ENCODE assay signal across 19 cellular contexts in the genomic region with DNA sequence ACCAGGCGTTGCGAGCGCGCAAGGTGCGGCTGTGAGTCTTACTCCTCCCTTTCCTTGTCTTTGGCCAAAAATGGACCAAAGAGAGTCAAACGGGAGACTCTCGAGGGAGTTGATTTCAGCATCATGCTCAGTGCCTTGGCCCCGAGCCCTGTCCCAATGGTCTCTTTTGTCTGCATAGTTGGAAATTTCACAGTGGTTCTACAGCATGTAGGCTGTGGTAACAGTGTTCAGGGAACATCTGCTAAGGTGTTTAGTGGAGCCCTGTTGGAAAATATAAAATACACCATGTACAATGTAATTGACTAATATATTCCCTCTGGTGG. TPM values are rescaled to one million over a fixed set of nuclear protein-coding genes. Genes with fewer than 3 reads are reported as not detected.
DNase-seq lines count a peak whose midpoint lies in the region; ATAC-seq, FAIRE-seq and TF ChIP-seq lines count a peak whose summit lies in the region.
"Had no signal": no experiment of that assay in that cellular context is flagged by ENCODE, and none has a peak within 500 bp of the region (broad histone marks: within the 10 kb centered on the region; RNA-seq: fewer than 3 reads in every experiment).

No MANE protein-coding gene starts in this region.

- H3K4me1 ChIP-seq in A549 (no peaks in the 10 kb centered on the region), ES-I3 (ENCODE audit: insufficient read depth, low read length) (peaks cover 5% of the 10 kb centered on the region; the same call in 1 of the 2 replicates), upper lobe of right lung (peaks cover 12% of the 10 kb centered on the region), foreskin keratinocyte (no peaks in the 10 kb centered on the region)

- no peak for DNase-seq in A549 (ENCODE audit: low read depth in 1 of 2, low spot score in 1 of 2)
- DNase-seq in Jurkat, Clone E6-1 (ENCODE audit: low read depth, low spot score), result no peak
- DNase-seq in activated gamma-delta T cell (lab: John Stamatoyannopoulos, UW), result no peak
- DNase-seq in upper lobe of right lung, result no peak
- DNase-seq in effector memory CD8-positive, alpha-beta T cell, result no peak
- DNase-seq in foreskin keratinocyte, result no peak
- DNase-seq: activated CD4-positive, CD25-positive, alpha-beta regulatory T cell treated with anti-CD3 and anti-CD28 coated beads, Interleukin-2, amount 50 U/mL, for 72 hours; AML-193; DMS 273 treated with DMSO at 0.1 percent for 48 hours; effector CD4-positive, alpha-beta T cell; Kasumi-1; NCI-H1694; ovary had no signal

- peaks cover 86 to 100% of the 10 kb centered on the region in 2 donors for H3K27me3 Mint-ChIP-seq in effector memory CD8-positive, alpha-beta T cell

- H3K27ac Mint-ChIP-seq in effector memory CD8-positive, alpha-beta T cell, result no peak overlapping the region
- H3K27ac Mint-ChIP-seq: activated naive CD8-positive, alpha-beta T cell treated with anti-CD3 and anti-CD28 coated beads for 36 hours had no signal

- H3K9me3 ChIP-seq in A549, result no peaks in the 10 kb centered on the region
- H3K9me3 ChIP-seq in ES-I3 (ENCODE audit: control insufficient read depth, insufficient read depth, low read length), result no peaks in the 10 kb centered on the region; the same call in 1 of the 2 replicates
- no peaks in the 10 kb centered on the region for H3K9me3 ChIP-seq in iPS-18c (ENCODE audit: control insufficient read depth, insufficient read depth, low read length)
- no peaks in the 10 kb centered on the region for H3K9me3 ChIP-seq in upper lobe of right lung

- H3K36me3 Mint-ChIP-seq in effector memory CD8-positive, alpha-beta T cell (ENCODE audit: insufficient read depth), result no peaks in the 10 kb centered on the region
- H3K36me3 Mint-ChIP-seq: activated naive CD8-positive, alpha-beta T cell treated with anti-CD3 and anti-CD28 coated beads for 36 hours had no signal

- H3K36me3 ChIP-seq in ES-I3 (ENCODE audit: insufficient read depth, low read length) (no peaks in the 10 kb centered on the region), upper lobe of right lung (no peaks in the 10 kb centered on the region)
- H3K36me3 ChIP-seq: ovary had no signal

- H3K27ac ChIP-seq in A549 (no peak overlapping the region), upper lobe of right lung (no peak overlapping the region), foreskin keratinocyte (no peak overlapping the region)
- H3K27ac ChIP-seq: ovary had no signal

- CTCF ChIA-PET in A549 (lab: Yijun Ruan, JAX), result interaction anchor here (1.2 to 1.4 kb wide), 2 partner anchors 10 to 599 kb away, joined by 3 to 5 read pairs; no protein-coding TSS in a partner anchor

- no peak for TF ChIP-seq RAD21 in A549 (conservative IDR thresholded peaks at IDR 0.05 in 1 of 2, IDR thresholded peaks at IDR 0.05 in 1 of 2)

- H3K4me3 ChIP-seq in A549 (no peak overlapping the region), iPS-18c (ENCODE audit: insufficient read depth, low read depth, low read length) (peak overlapping the region; percentile 40; the same call in 1 of the 2 replicates), upper lobe of right lung (no peak overlapping the region)
- H3K4me3 ChIP-seq in Jurkat, Clone E6-1 (ENCODE audit: low read length), result peak overlapping the region; percentile 21
- H3K4me3 ChIP-seq: ovary had no signal

- TF ChIP-seq CTCF in A549 (IDR thresholded peaks at IDR 0.05) (no peak), upper lobe of right lung (IDR thresholded peaks at IDR 0.05) (no peak), foreskin keratinocyte (conservative IDR thresholded peaks at IDR 0.05) (no peak)

- H3K4me3 Mint-ChIP-seq in effector memory CD8-positive, alpha-beta T cell, result no peak overlapping the region
- H3K4me3 Mint-ChIP-seq: activated naive CD8-positive, alpha-beta T cell treated with anti-CD3 and anti-CD28 coated beads for 36 hours had no signal

- intact Hi-C loops in upper lobe of right lung (cut with DNase I), result no loop called here

- no peaks in the 10 kb centered on the region for H3K9me3 Mint-ChIP-seq in effector memory CD8-positive, alpha-beta T cell
- H3K9me3 Mint-ChIP-seq: activated naive CD8-positive, alpha-beta T cell treated with anti-CD3 and anti-CD28 coated beads for 36 hours had no signal

- WGBS in A549 (ENCODE audit: missing lambda C conversion rate), result 6% methylated on average over 8 of the region's 8 CpGs

- peaks cover 0 to 4% of the 10 kb centered on the region in 2 donors for H3K4me1 Mint-ChIP-seq in effector memory CD8-positive, alpha-beta T cell (ENCODE audit: low read depth in 2 of 2)

- peaks cover 70% of the 10 kb centered on the region for H3K27me3 ChIP-seq in upper lobe of right lung
- H3K27me3 ChIP-seq in foreskin keratinocyte, result peaks cover 92% of the 10 kb centered on the region
- H3K27me3 ChIP-seq: ovary had no signal

- TF ChIP-seq EP300 in A549 (IDR thresholded peaks at IDR 0.05), result no peak

- FAIRE-seq in A549 (lab: Jason Lieb, UNC), result no peak
- FAIRE-seq: bronchial epithelial cell had no signal

- POLR2A ChIA-PET in A549 (lab: Yijun Ruan, JAX), result no interaction called here

- H3K4me2 ChIP-seq in A549, result peak overlapping the region; percentile 43; the same call in 1 of the 3 replicates

- TF ChIP-seq POLR2A in A549 (IDR thresholded peaks at IDR 0.05; ENCODE audit: low read length), result no peak

- peak overlapping the region; percentile 32; the same call in 1 of the 2 replicates for H3K9ac ChIP-seq in ES-I3 (ENCODE audit: low read depth, low read length)

- ATAC-seq in A549, result no peak
- ATAC-seq in upper lobe of right lung, result no peak
- ATAC-seq in effector memory CD8-positive, alpha-beta T cell (replicated peaks), result no peak
- ATAC-seq in foreskin keratinocyte, result no peak

TF ChIP-seq in A549, 52 proteins besides CTCF, POLR2A, EP300 and RAD21:
- TF ChIP-seq, protein P1, sequence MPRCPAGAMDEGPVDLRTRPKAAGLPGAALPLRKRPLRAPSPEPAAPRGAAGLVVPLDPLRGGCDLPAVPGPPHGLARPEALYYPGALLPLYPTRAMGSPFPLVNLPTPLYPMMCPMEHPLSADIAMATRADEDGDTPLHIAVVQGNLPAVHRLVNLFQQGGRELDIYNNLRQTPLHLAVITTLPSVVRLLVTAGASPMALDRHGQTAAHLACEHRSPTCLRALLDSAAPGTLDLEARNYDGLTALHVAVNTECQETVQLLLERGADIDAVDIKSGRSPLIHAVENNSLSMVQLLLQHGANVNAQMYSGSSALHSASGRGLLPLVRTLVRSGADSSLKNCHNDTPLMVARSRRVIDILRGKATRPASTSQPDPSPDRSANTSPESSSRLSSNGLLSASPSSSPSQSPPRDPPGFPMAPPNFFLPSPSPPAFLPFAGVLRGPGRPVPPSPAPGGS (IDR thresholded peaks at IDR 0.05), result no peak
- TF ChIP-seq, protein P2, sequence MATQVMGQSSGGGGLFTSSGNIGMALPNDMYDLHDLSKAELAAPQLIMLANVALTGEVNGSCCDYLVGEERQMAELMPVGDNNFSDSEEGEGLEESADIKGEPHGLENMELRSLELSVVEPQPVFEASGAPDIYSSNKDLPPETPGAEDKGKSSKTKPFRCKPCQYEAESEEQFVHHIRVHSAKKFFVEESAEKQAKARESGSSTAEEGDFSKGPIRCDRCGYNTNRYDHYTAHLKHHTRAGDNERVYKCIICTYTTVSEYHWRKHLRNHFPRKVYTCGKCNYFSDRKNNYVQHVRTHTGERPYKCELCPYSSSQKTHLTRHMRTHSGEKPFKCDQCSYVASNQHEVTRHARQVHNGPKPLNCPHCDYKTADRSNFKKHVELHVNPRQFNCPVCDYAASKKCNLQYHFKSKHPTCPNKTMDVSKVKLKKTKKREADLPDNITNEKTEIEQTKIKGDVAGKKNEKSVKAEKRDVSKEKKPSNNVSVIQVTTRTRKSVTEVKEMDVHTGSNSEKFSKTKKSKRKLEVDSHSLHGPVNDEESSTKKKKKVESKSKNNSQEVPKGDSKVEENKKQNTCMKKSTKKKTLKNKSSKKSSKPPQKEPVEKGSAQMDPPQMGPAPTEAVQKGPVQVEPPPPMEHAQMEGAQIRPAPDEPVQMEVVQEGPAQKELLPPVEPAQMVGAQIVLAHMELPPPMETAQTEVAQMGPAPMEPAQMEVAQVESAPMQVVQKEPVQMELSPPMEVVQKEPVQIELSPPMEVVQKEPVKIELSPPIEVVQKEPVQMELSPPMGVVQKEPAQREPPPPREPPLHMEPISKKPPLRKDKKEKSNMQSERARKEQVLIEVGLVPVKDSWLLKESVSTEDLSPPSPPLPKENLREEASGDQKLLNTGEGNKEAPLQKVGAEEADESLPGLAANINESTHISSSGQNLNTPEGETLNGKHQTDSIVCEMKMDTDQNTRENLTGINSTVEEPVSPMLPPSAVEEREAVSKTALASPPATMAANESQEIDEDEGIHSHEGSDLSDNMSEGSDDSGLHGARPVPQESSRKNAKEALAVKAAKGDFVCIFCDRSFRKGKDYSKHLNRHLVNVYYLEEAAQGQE (IDR thresholded peaks at IDR 0.05), result peak; percentile 29; the same call in 1 of the 2 replicates

RNA-seq across cellular contexts. Expression of a gene that starts 2.7 kb away (rescaled TPM):
- polyA plus RNA-seq in A549 (2011; rRNA removed) (0.01 and 0.03 TPM in 2 replicates), A549 (2017; fragmentation: RNase III; extraction: RNeasy Plus Mini Kit Qiagen cat#74134 plus additional on column Dnase treatment) (not detected in 3 replicates), foreskin keratinocyte (not detected in 2 replicates)
- polyA plus RNA-seq in A549 (2012; cell fraction: cytosol; rRNA removed), result under 0.01 TPM in 1 of 2 replicates, not detected in the other
- 0.04 TPM in 1 of 2 replicates, not detected in the other for polyA plus RNA-seq in A549 (2012; cell fraction: nucleus; rRNA removed)
- 0.05 TPM in 1 of 2 replicates, not detected in the other for polyA minus RNA-seq in A549 (2011; rRNA and poly(A)+ RNA removed)
- not detected for polyA plus RNA-seq in Jurkat, Clone E6-1 (2012; ENCODE audit: insufficient read depth, insufficient read length)
- total RNA-seq in upper lobe of right lung (0.06 TPM), foreskin keratinocyte (not detected in 2 replicates)
- total RNA-seq: bronchial epithelial cell, fibroblast of villous mesenchyme, RPMI7951 had no signal

Comparison
In these comparisons a context has a peak if more than half of its experiments do, and no peak if none do; other contexts are left out.
1. H3K4me3 ChIP-seq: peak in Jurkat, Clone E6-1 (single experiment) and iPS-18c (single experiment); none in A549 (single experiment) and upper lobe of right lung (single experiment).